ENCODE assay signal across 3 cellular contexts in the genomic region with DNA sequence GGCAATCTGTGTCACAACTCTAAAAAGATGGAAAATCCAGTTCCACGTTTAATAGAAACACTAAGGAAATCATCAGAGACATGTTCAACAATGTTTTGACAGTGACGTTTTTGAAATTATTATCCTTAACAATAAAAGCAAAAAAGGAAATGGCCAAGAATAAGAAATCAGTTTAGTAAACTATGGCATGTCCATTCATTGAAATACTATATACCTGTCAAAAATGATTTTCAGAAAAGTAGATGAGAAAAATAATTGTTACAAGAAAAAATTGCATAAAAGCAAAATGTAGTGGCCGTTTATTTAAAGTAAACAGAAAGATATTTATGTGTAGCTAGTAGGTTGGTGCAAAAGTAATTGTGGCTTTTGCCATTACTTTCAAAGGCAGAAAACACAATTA.
TF ChIP-seq lines count a peak whose summit lies in the region.

No MANE protein-coding gene starts in this region.

TF ChIP-seq in SK-N-SH treated with all-trans-retinoic acid at 6 μM for 48 hours, 23 proteins besides CTCF, POLR2A, EP300 and RAD21:
- no peak for TF ChIP-seq SNAI2 (CRISPR knock-in tag; IDR thresholded peaks at IDR 0.05)
- peak; percentile 97 for TF ChIP-seq ZNF8 (CRISPR knock-in tag; IDR thresholded peaks at IDR 0.05)
TF ChIP-seq in SK-N-SH treated with all-trans-retinoic acid at 6 μM for 48 hours: peak in this region for 1.

TF ChIP-seq in SK-N-SH, 30 proteins besides CTCF, POLR2A, EP300 and RAD21:
- TF ChIP-seq CHD2 (IDR thresholded peaks at IDR 0.05; ENCODE audit: low read length, partially characterized antibody) (no peak), FOXM1 (IDR thresholded peaks at IDR 0.05; ENCODE audit: low read depth) (no peak), POLR2AphosphoS5 (IDR thresholded peaks at IDR 0.05; ENCODE audit: low read depth, low read length) (no peak), SMC3 (IDR thresholded peaks at IDR 0.05; ENCODE audit: low read depth, low read length) (no peak), TEAD4 (IDR thresholded peaks at IDR 0.05; ENCODE audit: borderline replicate concordance, insufficient read depth) (no peak), RCOR1 (IDR thresholded peaks at IDR 0.05; ENCODE audit: low read length) (no peak), MXI1 (IDR thresholded peaks at IDR 0.05; ENCODE audit: low read depth, low read length) (no peak), RFX5 (IDR thresholded peaks at IDR 0.05; ENCODE audit: low read length) (no peak), TCF12 (IDR thresholded peaks at IDR 0.05) (no peak), FOXJ3 (CRISPR knock-in tag; IDR thresholded peaks at IDR 0.05) (no peak), GABPA (IDR thresholded peaks at IDR 0.05; ENCODE audit: low read depth) (no peak)
- TF ChIP-seq, protein P1, sequence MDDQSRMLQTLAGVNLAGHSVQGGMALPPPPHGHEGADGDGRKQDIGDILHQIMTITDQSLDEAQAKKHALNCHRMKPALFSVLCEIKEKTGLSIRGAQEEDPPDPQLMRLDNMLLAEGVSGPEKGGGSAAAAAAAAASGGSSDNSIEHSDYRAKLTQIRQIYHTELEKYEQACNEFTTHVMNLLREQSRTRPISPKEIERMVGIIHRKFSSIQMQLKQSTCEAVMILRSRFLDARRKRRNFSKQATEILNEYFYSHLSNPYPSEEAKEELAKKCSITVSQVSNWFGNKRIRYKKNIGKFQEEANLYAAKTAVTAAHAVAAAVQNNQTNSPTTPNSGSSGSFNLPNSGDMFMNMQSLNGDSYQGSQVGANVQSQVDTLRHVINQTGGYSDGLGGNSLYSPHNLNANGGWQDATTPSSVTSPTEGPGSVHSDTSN (IDR thresholded peaks at IDR 0.05) = no peak
- TF ChIP-seq, protein P2, sequence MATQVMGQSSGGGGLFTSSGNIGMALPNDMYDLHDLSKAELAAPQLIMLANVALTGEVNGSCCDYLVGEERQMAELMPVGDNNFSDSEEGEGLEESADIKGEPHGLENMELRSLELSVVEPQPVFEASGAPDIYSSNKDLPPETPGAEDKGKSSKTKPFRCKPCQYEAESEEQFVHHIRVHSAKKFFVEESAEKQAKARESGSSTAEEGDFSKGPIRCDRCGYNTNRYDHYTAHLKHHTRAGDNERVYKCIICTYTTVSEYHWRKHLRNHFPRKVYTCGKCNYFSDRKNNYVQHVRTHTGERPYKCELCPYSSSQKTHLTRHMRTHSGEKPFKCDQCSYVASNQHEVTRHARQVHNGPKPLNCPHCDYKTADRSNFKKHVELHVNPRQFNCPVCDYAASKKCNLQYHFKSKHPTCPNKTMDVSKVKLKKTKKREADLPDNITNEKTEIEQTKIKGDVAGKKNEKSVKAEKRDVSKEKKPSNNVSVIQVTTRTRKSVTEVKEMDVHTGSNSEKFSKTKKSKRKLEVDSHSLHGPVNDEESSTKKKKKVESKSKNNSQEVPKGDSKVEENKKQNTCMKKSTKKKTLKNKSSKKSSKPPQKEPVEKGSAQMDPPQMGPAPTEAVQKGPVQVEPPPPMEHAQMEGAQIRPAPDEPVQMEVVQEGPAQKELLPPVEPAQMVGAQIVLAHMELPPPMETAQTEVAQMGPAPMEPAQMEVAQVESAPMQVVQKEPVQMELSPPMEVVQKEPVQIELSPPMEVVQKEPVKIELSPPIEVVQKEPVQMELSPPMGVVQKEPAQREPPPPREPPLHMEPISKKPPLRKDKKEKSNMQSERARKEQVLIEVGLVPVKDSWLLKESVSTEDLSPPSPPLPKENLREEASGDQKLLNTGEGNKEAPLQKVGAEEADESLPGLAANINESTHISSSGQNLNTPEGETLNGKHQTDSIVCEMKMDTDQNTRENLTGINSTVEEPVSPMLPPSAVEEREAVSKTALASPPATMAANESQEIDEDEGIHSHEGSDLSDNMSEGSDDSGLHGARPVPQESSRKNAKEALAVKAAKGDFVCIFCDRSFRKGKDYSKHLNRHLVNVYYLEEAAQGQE (IDR thresholded peaks at IDR 0.05; ENCODE audit: low read depth, low read length) = no peak
- TF ChIP-seq, protein P3, sequence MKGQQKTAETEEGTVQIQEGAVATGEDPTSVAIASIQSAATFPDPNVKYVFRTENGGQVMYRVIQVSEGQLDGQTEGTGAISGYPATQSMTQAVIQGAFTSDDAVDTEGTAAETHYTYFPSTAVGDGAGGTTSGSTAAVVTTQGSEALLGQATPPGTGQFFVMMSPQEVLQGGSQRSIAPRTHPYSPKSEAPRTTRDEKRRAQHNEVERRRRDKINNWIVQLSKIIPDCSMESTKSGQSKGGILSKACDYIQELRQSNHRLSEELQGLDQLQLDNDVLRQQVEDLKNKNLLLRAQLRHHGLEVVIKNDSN (IDR thresholded peaks at IDR 0.05; ENCODE audit: borderline replicate concordance, low read depth) = no peak
- TF ChIP-seq, protein P4, sequence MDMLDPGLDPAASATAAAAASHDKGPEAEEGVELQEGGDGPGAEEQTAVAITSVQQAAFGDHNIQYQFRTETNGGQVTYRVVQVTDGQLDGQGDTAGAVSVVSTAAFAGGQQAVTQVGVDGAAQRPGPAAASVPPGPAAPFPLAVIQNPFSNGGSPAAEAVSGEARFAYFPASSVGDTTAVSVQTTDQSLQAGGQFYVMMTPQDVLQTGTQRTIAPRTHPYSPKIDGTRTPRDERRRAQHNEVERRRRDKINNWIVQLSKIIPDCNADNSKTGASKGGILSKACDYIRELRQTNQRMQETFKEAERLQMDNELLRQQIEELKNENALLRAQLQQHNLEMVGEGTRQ (IDR thresholded peaks at IDR 0.05; ENCODE audit: borderline replicate concordance, low read depth, low read length) = no peak

TF ChIP-seq in H1, 55 proteins besides CTCF, POLR2A, EP300 and RAD21:
- TF ChIP-seq CTBP2 (IDR thresholded peaks at IDR 0.05; ENCODE audit: borderline replicate concordance, insufficient read depth, insufficient read length, low read length) (no peak), SP2 (IDR thresholded peaks at IDR 0.05; ENCODE audit: low read length) (no peak), RFX5 (IDR thresholded peaks at IDR 0.05; ENCODE audit: borderline replicate concordance, low read depth, low read length) (no peak), KDM1A (IDR thresholded peaks at IDR 0.05; ENCODE audit: borderline replicate concordance, low read length) (peak; percentile 84), CBX8 (IDR thresholded peaks at IDR 0.05; ENCODE audit: borderline replicate concordance, low read depth, low read length) (no peak), TBP (IDR thresholded peaks at IDR 0.05; ENCODE audit: low read depth, low read length) (no peak), POLR2AphosphoS5 (IDR thresholded peaks at IDR 0.05; ENCODE audit: low read depth, low read length) (no peak), GTF2F1 (IDR thresholded peaks at IDR 0.05; ENCODE audit: borderline replicate concordance, low read depth, low read length) (no peak)
